In the genomic region with DNA sequence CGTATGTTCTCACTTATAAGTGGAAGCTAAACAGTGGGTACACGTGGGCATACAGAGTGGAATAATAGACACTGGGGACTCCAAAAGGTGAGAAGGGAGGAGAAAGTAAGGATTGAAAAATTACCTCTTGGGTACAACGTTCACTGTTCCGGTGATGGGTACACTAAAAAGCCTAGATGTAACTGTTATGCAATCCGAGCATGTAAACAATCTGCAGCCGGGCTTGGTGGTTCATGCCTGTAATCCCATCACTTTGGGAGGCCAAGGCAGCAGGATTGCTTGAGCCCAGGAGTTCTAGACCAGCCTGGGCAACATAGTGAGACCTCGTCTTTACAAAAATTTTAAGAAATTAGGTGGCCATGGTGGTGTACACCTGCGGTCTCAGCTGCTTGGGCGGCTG, we compare ENCODE assay signal across 3 cellular contexts.
TF ChIP-seq lines count a peak whose summit lies in the region.

No MANE protein-coding gene starts in this region.

TF ChIP-seq in WTC11, 78 proteins besides CTCF, POLR2A, EP300 and RAD21:
- peak; percentile 61 for TF ChIP-seq GABPB1 (CRISPR knock-in tag; IDR thresholded peaks at IDR 0.05)
- TF ChIP-seq, protein P1, sequence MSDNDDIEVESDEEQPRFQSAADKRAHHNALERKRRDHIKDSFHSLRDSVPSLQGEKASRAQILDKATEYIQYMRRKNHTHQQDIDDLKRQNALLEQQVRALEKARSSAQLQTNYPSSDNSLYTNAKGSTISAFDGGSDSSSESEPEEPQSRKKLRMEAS (CRISPR knock-in tag; IDR thresholded peaks at IDR 0.05), result no peak
- TF ChIP-seq, protein P2, sequence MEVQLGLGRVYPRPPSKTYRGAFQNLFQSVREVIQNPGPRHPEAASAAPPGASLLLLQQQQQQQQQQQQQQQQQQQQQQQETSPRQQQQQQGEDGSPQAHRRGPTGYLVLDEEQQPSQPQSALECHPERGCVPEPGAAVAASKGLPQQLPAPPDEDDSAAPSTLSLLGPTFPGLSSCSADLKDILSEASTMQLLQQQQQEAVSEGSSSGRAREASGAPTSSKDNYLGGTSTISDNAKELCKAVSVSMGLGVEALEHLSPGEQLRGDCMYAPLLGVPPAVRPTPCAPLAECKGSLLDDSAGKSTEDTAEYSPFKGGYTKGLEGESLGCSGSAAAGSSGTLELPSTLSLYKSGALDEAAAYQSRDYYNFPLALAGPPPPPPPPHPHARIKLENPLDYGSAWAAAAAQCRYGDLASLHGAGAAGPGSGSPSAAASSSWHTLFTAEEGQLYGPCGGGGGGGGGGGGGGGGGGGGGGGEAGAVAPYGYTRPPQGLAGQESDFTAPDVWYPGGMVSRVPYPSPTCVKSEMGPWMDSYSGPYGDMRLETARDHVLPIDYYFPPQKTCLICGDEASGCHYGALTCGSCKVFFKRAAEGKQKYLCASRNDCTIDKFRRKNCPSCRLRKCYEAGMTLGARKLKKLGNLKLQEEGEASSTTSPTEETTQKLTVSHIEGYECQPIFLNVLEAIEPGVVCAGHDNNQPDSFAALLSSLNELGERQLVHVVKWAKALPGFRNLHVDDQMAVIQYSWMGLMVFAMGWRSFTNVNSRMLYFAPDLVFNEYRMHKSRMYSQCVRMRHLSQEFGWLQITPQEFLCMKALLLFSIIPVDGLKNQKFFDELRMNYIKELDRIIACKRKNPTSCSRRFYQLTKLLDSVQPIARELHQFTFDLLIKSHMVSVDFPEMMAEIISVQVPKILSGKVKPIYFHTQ (CRISPR knock-in tag; IDR thresholded peaks at IDR 0.05), result no peak
TF ChIP-seq in WTC11: peak in this region for 1.

TF ChIP-seq in K562, 482 proteins besides CTCF, POLR2A, EP300 and RAD21:
- TF ChIP-seq CEBPB (tag; IDR thresholded peaks at IDR 0.05), result peak; percentile 67
- TF ChIP-seq CEBPG (CRISPR knock-in tag; IDR thresholded peaks at IDR 0.05), result no peak
- 0 out of 4 replicates have a peak, but pooled peaks of 1 of the 2 experiments have one; percentile 8 for TF ChIP-seq CEBPG (tag; conservative IDR thresholded peaks at IDR 0.05 in 1 of 2, IDR thresholded peaks at IDR 0.05 in 1 of 2)
- TF ChIP-seq ZNF12 (CRISPR knock-in tag; IDR thresholded peaks at IDR 0.05), result no peak

TF ChIP-seq in liver, 16 proteins besides CTCF, POLR2A, EP300 and RAD21:
- TF ChIP-seq YY1 (IDR thresholded peaks at IDR 0.05) (no peak), JUND (IDR thresholded peaks at IDR 0.05) (no peak), FOXA2 (IDR thresholded peaks at IDR 0.05) (peak; percentile 25), TAF1 (conservative IDR thresholded peaks at IDR 0.05) (no peak), HNF4A (conservative IDR thresholded peaks at IDR 0.05) (peak; percentile 56 to 75), HNF4G (IDR thresholded peaks at IDR 0.05) (peak; percentile 49), FOXA1 (IDR thresholded peaks at IDR 0.05) (peak; percentile 19), GABPA (IDR thresholded peaks at IDR 0.05 in 1 of 2, conservative IDR thresholded peaks at IDR 0.05 in 1 of 2) (no peak), SP1 (IDR thresholded peaks at IDR 0.05) (peak; percentile 19), RXRA (IDR thresholded peaks at IDR 0.05) (peak in 1 of 2 donors; percentile 23), NR2F2 (IDR thresholded peaks at IDR 0.05) (no peak), EGR1 (IDR thresholded peaks at IDR 0.05; ENCODE audit: low read depth in 2 of 2) (no peak)
- TF ChIP-seq, protein P3, sequence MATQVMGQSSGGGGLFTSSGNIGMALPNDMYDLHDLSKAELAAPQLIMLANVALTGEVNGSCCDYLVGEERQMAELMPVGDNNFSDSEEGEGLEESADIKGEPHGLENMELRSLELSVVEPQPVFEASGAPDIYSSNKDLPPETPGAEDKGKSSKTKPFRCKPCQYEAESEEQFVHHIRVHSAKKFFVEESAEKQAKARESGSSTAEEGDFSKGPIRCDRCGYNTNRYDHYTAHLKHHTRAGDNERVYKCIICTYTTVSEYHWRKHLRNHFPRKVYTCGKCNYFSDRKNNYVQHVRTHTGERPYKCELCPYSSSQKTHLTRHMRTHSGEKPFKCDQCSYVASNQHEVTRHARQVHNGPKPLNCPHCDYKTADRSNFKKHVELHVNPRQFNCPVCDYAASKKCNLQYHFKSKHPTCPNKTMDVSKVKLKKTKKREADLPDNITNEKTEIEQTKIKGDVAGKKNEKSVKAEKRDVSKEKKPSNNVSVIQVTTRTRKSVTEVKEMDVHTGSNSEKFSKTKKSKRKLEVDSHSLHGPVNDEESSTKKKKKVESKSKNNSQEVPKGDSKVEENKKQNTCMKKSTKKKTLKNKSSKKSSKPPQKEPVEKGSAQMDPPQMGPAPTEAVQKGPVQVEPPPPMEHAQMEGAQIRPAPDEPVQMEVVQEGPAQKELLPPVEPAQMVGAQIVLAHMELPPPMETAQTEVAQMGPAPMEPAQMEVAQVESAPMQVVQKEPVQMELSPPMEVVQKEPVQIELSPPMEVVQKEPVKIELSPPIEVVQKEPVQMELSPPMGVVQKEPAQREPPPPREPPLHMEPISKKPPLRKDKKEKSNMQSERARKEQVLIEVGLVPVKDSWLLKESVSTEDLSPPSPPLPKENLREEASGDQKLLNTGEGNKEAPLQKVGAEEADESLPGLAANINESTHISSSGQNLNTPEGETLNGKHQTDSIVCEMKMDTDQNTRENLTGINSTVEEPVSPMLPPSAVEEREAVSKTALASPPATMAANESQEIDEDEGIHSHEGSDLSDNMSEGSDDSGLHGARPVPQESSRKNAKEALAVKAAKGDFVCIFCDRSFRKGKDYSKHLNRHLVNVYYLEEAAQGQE (IDR thresholded peaks at IDR 0.05), result no peak
- TF ChIP-seq, protein P4, sequence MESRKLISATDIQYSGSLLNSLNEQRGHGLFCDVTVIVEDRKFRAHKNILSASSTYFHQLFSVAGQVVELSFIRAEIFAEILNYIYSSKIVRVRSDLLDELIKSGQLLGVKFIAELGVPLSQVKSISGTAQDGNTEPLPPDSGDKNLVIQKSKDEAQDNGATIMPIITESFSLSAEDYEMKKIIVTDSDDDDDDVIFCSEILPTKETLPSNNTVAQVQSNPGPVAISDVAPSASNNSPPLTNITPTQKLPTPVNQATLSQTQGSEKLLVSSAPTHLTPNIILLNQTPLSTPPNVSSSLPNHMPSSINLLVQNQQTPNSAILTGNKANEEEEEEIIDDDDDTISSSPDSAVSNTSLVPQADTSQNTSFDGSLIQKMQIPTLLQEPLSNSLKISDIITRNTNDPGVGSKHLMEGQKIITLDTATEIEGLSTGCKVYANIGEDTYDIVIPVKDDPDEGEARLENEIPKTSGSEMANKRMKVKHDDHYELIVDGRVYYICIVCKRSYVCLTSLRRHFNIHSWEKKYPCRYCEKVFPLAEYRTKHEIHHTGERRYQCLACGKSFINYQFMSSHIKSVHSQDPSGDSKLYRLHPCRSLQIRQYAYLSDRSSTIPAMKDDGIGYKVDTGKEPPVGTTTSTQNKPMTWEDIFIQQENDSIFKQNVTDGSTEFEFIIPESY (IDR thresholded peaks at IDR 0.05), result no peak
- TF ChIP-seq, protein P5, sequence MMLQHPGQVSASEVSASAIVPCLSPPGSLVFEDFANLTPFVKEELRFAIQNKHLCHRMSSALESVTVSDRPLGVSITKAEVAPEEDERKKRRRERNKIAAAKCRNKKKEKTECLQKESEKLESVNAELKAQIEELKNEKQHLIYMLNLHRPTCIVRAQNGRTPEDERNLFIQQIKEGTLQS (IDR thresholded peaks at IDR 0.05), result no peak
- TF ChIP-seq, protein P1 (IDR thresholded peaks at IDR 0.05), result no peak
